ENCODE assay signal across 15 cellular contexts in genomic region chr22:23828800-23829680, GRCh38. TPM values are rescaled to one million over a fixed set of nuclear protein-coding genes. Genes with fewer than 3 reads are reported as not detected.
DNase-seq lines count a peak whose midpoint lies in the region; ATAC-seq and TF ChIP-seq lines count a peak whose summit lies in the region.
"Had no signal": no experiment of that assay in that cellular context is flagged by ENCODE, and none has a peak within 500 bp of the region (broad histone marks: within the 10 kb centered on the region; RNA-seq: fewer than 3 reads in every experiment).

No MANE protein-coding gene starts in this region.

- no peak overlapping the region for H3K4me2 ChIP-seq in SK-N-SH
- H3K4me2 ChIP-seq: neural progenitor cell had no signal

- no peak for TF ChIP-seq EP300 in SK-N-SH (IDR thresholded peaks at IDR 0.05; ENCODE audit: borderline replicate concordance in 1 of 2, low read depth in 1 of 2, low read length in 1 of 2)

- H2AFZ ChIP-seq in SK-N-SH (ENCODE audit: low read depth) = no peak overlapping the region
- H2AFZ ChIP-seq: neural progenitor cell had no signal

- H3K9me3 ChIP-seq in SK-N-SH = no peaks in the 10 kb centered on the region
- H3K9me3 ChIP-seq in SK-N-MC (ENCODE audit: low read depth, low read length) = peaks cover 6% of the 10 kb centered on the region; the same call in 1 of the 2 replicates
- no peaks in the 10 kb centered on the region for H3K9me3 ChIP-seq in heart left ventricle
- H3K9me3 ChIP-seq: transverse colon had no signal

- peaks cover 21% of the 10 kb centered on the region for H3K79me2 ChIP-seq in SK-N-SH (ENCODE audit: insufficient read depth)

- no peaks in the 10 kb centered on the region for H3K9me2 ChIP-seq in SK-N-SH

- no peak for ATAC-seq in SK-N-SH treated with all-trans-retinoic acid at 6 μM for 48 hours
- ATAC-seq in heart left ventricle = peak; percentile 85 to 88 (median 86)
- ATAC-seq: foreskin keratinocyte had no signal

- no peak for DNase-seq in SK-N-SH
- no peak for DNase-seq in SK-N-MC (ENCODE audit: low read depth, low spot score)
- DNase-seq in heart left ventricle = peak; percentile 49 to 88 (median 61)
- DNase-seq in posterior vena cava (ENCODE audit: low spot score) = peak; percentile 75
- no peak for DNase-seq in COLO829 (ENCODE audit: low spot score)
- no peak for DNase-seq in NCI-H2171 treated with DMSO at 0.1 percent for 48 hours (lab: John Stamatoyannopoulos, UW)
- no peak for DNase-seq in NAMALWA (ENCODE audit: low spot score)
- DNase-seq: activated CD4-positive, alpha-beta T cell treated with anti-CD3 and anti-CD28 coated beads, Interleukin-2, amount 50 U/mL, for 48 hours; effector CD4-positive, alpha-beta T cell; foreskin keratinocyte; stimulated activated CD4-positive, alpha-beta T cell treated with anti-CD3 and anti-CD28 coated beads, Interleukin-12 subunit alpha, Interleukin-12 subunit beta, amount 100 ng/mL, for 4 hours; transverse colon had no signal

- peak in 1 of 2 donors; percentile 49 for TF ChIP-seq POLR2A in heart left ventricle (IDR thresholded peaks at IDR 0.05)

- TF ChIP-seq CTCF in SK-N-SH (IDR thresholded peaks at IDR 0.05) (no peak), heart left ventricle (IDR thresholded peaks at IDR 0.05) (no peak)

- CTCF ChIA-PET in SK-N-SH (lab: Yijun Ruan, JAX) = interaction anchor here (0.7 to 1.7 kb wide), 4 partner anchors 21 to 29 kb away, joined by 3 to 9 read pairs (median 4); partner anchors contain the start of gene SLC2A11

- H3K27ac ChIP-seq in SK-N-SH (ENCODE audit: low read depth in 2 of 2, low read length in 1 of 2) (peak overlapping the region; percentile 54 to 80; a peak in 3 of 4 replicates), SK-N-MC (peak overlapping the region; percentile 86), heart left ventricle (peak overlapping the region; percentile 61 to 97 (median 79))
- H3K27ac ChIP-seq: 22Rv1, foreskin keratinocyte, neural progenitor cell, transverse colon had no signal

- peaks cover 17% of the 10 kb centered on the region for H3F3A ChIP-seq in SK-N-SH (replicated peaks; ENCODE audit: insufficient read depth)

- H3K27me3 ChIP-seq in SK-N-SH (ENCODE audit: insufficient read depth) (no peaks in the 10 kb centered on the region), heart left ventricle (no peaks in the 10 kb centered on the region)
- H3K27me3 ChIP-seq: foreskin keratinocyte, neural progenitor cell, transverse colon had no signal

- H3K9ac ChIP-seq in SK-N-SH = no peak overlapping the region
- no peak overlapping the region for H3K9ac ChIP-seq in SK-N-MC (ENCODE audit: insufficient read length)
- H3K9ac ChIP-seq: neural progenitor cell had no signal

- H3K36me3 ChIP-seq in SK-N-SH (replicated peaks in 1 of 2; ENCODE audit: control insufficient read depth in 1 of 2, insufficient read depth in 2 of 2, low read length in 1 of 2) (peaks cover 25 to 47% of the 10 kb centered on the region in 2 experiments), SK-N-MC (ENCODE audit: insufficient read depth, low read length) (peaks cover 95% of the 10 kb centered on the region), heart left ventricle (peaks cover 0 to 95% (median 58%) of the 10 kb centered on the region in 9 donors)
- H3K36me3 ChIP-seq: neural progenitor cell had no signal

- WGBS in SK-N-SH (ENCODE audit: low lambda C conversion rate) = 97% methylated on average over 10 of the region's 10 CpGs
- WGBS in heart left ventricle, 4 donors = 65 to 75% (median 70%) methylated on average over 8 to 10 of the region's 10 CpGs

- no peaks in the 10 kb centered on the region; the same call in 1 of the 2 replicates for H4K20me1 ChIP-seq in SK-N-SH (ENCODE audit: insufficient read depth)

- intact Hi-C loops in heart left ventricle (cut with DNase I) = no loop called here
- intact Hi-C loops in posterior vena cava (cut with DNase I) = no loop called here

- TF ChIP-seq RAD21 in SK-N-SH (IDR thresholded peaks at IDR 0.05; ENCODE audit: low read length) = no peak

- H3K4me3 ChIP-seq in SK-N-SH (ENCODE audit: low read depth in 2 of 2, low read length in 1 of 2) = no peak overlapping the region
- H3K4me3 ChIP-seq in SK-N-MC = no peak overlapping the region
- no peak overlapping the region for H3K4me3 ChIP-seq in heart left ventricle
- H3K4me3 ChIP-seq: neural progenitor cell, transverse colon had no signal

- H3K4me1 ChIP-seq in SK-N-SH (ENCODE audit: control insufficient read depth in 1 of 2, insufficient read depth in 2 of 2, low read depth in 1 of 2, low read length in 1 of 2) = peaks cover 0 to 78% of the 10 kb centered on the region in 2 experiments; a peak in 2 of 4 replicates
- peaks cover 4 to 97% (median 58%) of the 10 kb centered on the region in 12 donors for H3K4me1 ChIP-seq in heart left ventricle
- H3K4me1 ChIP-seq: neural progenitor cell, transverse colon had no signal

- POLR2A ChIA-PET in SK-N-SH (lab: Yijun Ruan, JAX) = interaction anchor here (2.0 kb wide), 1 partner anchor 17 kb away, joined by 8 read pairs; no protein-coding TSS in a partner anchor

TF ChIP-seq in SK-N-SH, 30 proteins besides CTCF, POLR2A, EP300 and RAD21:
- TF ChIP-seq RCOR1 (IDR thresholded peaks at IDR 0.05; ENCODE audit: low read length) = no peak
- TF ChIP-seq NFIC (IDR thresholded peaks at IDR 0.05; ENCODE audit: borderline replicate concordance) = no peak
- TF ChIP-seq RFX5 (IDR thresholded peaks at IDR 0.05; ENCODE audit: low read length) = no peak
- no peak for TF ChIP-seq CHD2 (IDR thresholded peaks at IDR 0.05; ENCODE audit: low read length, partially characterized antibody)
- TF ChIP-seq TEAD4 (IDR thresholded peaks at IDR 0.05; ENCODE audit: borderline replicate concordance, insufficient read depth) = no peak

TF ChIP-seq in SK-N-SH treated with all-trans-retinoic acid at 6 μM for 48 hours, 23 proteins besides CTCF, POLR2A, EP300 and RAD21 (continues in another document):
- no peak for TF ChIP-seq TCF4 (CRISPR knock-in tag; IDR thresholded peaks at IDR 0.05; ENCODE audit: borderline replicate concordance)
- TF ChIP-seq CSDC2 (CRISPR knock-in tag; IDR thresholded peaks at IDR 0.05) = no peak
- TF ChIP-seq ZNF70 (CRISPR knock-in tag; IDR thresholded peaks at IDR 0.05) = no peak
- TF ChIP-seq TSHZ2 (CRISPR knock-in tag; IDR thresholded peaks at IDR 0.05) = no peak
- no peak for TF ChIP-seq TOX (CRISPR knock-in tag; IDR thresholded peaks at IDR 0.05; ENCODE audit: borderline replicate concordance)
- no peak for TF ChIP-seq ESRRG (CRISPR knock-in tag; IDR thresholded peaks at IDR 0.05)
- TF ChIP-seq PPARA (CRISPR knock-in tag; IDR thresholded peaks at IDR 0.05; ENCODE audit: borderline replicate concordance) = no peak
- TF ChIP-seq GLIS3 (CRISPR knock-in tag; IDR thresholded peaks at IDR 0.05) = no peak
- no peak for TF ChIP-seq ZFP3 (CRISPR knock-in tag; IDR thresholded peaks at IDR 0.05)
- no peak for TF ChIP-seq ZC3H10 (CRISPR knock-in tag; IDR thresholded peaks at IDR 0.05)

RNA-seq across cellular contexts. Expression of gene DERL3, which starts 9.8 kb away (rescaled TPM):
- polyA plus RNA-seq in SK-N-SH (2012; rRNA removed) (not detected in 2 replicates), heart left ventricle (10 to 100 TPM in 1 of 2 donors, 1 to 10 TPM in 1; 1.4 to 12.7 TPM)
- polyA plus RNA-seq in SK-N-SH (2012; cell fraction: cytosol; rRNA removed) = not detected in 2 replicates
- polyA plus RNA-seq in SK-N-SH (2012; cell fraction: nucleus; rRNA removed) = 0.01 TPM in 2 replicates
- total RNA-seq in heart left ventricle (1 to 10 TPM in 7 of 9 donors, under 1 TPM in 2; 0.24 to 2.8 (median 1.7) TPM), posterior vena cava (under 1 TPM; 0.83 to 0.95 TPM)

RNA-seq across cellular contexts. Expression of gene SLC2A11, which starts 28.6 kb away (rescaled TPM):
- polyA plus RNA-seq in SK-N-SH (2012; rRNA removed) (21.8 and 27.1 TPM in 2 replicates), heart left ventricle (10 to 100 TPM in 1 of 2 donors, 1 to 10 TPM in 1; 8.7 to 30.4 TPM)
- 9.3 and 12.5 TPM in 2 replicates for polyA plus RNA-seq in SK-N-SH (2012; cell fraction: cytosol; rRNA removed)
- polyA plus RNA-seq in SK-N-SH (2012; cell fraction: nucleus; rRNA removed) = 68.9 and 85.4 TPM in 2 replicates
- total RNA-seq in heart left ventricle (10 to 100 TPM; 13.0 to 31.2 (median 18.7) TPM), posterior vena cava (1 to 10 TPM; 4.9 to 7.4 TPM)

RNA-seq across cellular contexts. Expression of gene SMARCB1, which starts 42.3 kb away (rescaled TPM):
- polyA plus RNA-seq in SK-N-SH (2012; rRNA removed) (182 and 215 TPM in 2 replicates), heart left ventricle (10 to 100 TPM; 30.2 to 75.3 TPM)
- 170 and 192 TPM in 2 replicates for polyA plus RNA-seq in SK-N-SH (2012; cell fraction: cytosol; rRNA removed)
- polyA plus RNA-seq in SK-N-SH (2012; cell fraction: nucleus; rRNA removed) = 113 and 134 TPM in 2 replicates
- total RNA-seq in heart left ventricle (10 to 100 TPM; 32.8 to 54.2 (median 45.6) TPM), posterior vena cava (10 to 100 TPM; 42.6 to 45.8 TPM)

RNA-seq across cellular contexts. Expression of gene MMP11, which starts 56.4 kb away (rescaled TPM):
- 50.8 and 64.4 TPM in 2 replicates for polyA plus RNA-seq in SK-N-SH (2012; rRNA removed)
- 31.3 and 49.7 TPM in 2 replicates for polyA plus RNA-seq in SK-N-SH (2012; cell fraction: cytosol; rRNA removed)
- polyA plus RNA-seq in SK-N-SH (2012; cell fraction: nucleus; rRNA removed) = 48.3 and 75.0 TPM in 2 replicates
- 10 to 100 TPM in 5 of 9 donors, 1 to 10 TPM in 4; 5.2 to 17.0 (median 10.4) TPM for total RNA-seq in heart left ventricle
- 10 to 100 TPM in 1 of 2 donors, 1 to 10 TPM in 1; 6.2 to 10.5 TPM for polyA plus RNA-seq in heart left ventricle
- total RNA-seq in posterior vena cava = 1 to 10 TPM; 2.8 to 5.8 TPM

Comparison
In these comparisons a context has a peak if more than half of its experiments do, and no peak if none do; other contexts are left out.
1. DNase-seq: peak in heart left ventricle (5 of 5) and posterior vena cava (single experiment); none in SK-N-SH (single experiment), SK-N-MC (single experiment), COLO829 (single experiment), NCI-H2171 treated with DMSO at 0.1 percent for 48 hours (single experiment) and NAMALWA (single experiment).
2. Peak in every context shown above with its lines, with median percentiles within 50 percentile points of each other: H3K27ac ChIP-seq.